Comparison of ENCODE assay signal across 13 cellular contexts in the genomic region with DNA sequence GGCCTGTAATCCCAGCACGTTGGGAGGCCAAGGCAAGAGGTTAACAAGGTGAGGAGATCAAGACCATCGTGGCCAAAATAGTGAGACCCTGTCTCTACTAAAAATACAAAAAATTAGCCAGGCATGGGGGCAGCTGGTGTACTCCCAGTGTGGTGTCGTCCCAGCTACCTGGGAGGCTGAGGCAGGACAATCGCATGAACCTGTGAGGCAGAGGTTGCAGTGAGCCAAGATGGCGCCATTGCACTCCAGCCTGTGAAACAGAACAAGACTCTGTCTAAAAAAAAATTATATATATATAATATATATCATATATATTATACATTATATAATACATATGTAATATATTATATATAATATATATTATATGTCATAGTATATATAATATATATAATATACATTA.
DNase-seq lines count a peak whose midpoint lies in the region; ATAC-seq and FAIRE-seq lines count a peak whose summit lies in the region.
"Had no signal": no experiment of that assay in that cellular context is flagged by ENCODE, and none has a peak within 500 bp of the region (broad histone marks: within the 10 kb centered on the region; RNA-seq: fewer than 3 reads in every experiment).

No MANE protein-coding gene starts in this region.

- no peak overlapping the region for H3K27ac Mint-ChIP-seq in activated naive CD4-positive, alpha-beta T cell treated with anti-CD3 and anti-CD28 coated beads, Interleukin-2, amount 10 ng/mL, durations not matched to agents 7 days and 5 days
- H3K27ac Mint-ChIP-seq: stimulated activated naive CD8-positive, alpha-beta T cell treated with anti-CD3 and anti-CD28 coated beads, Interleukin-15, Interleukin-2, amounts not matched to agents 100 ng/mL and 50 ng/mL, for 24 hours had no signal

- no peak overlapping the region for H3K4me3 Mint-ChIP-seq in activated naive CD4-positive, alpha-beta T cell treated with anti-CD3 and anti-CD28 coated beads, Interleukin-2, amount 10 ng/mL, durations not matched to agents 7 days and 5 days
- H3K4me3 Mint-ChIP-seq: stimulated activated naive CD8-positive, alpha-beta T cell treated with anti-CD3 and anti-CD28 coated beads, Interleukin-15, Interleukin-2, amounts not matched to agents 100 ng/mL and 50 ng/mL, for 24 hours had no signal

- no peaks in the 10 kb centered on the region for H3K27me3 Mint-ChIP-seq in activated naive CD4-positive, alpha-beta T cell treated with anti-CD3 and anti-CD28 coated beads, Interleukin-2, amount 10 ng/mL, durations not matched to agents 7 days and 5 days
- H3K27me3 Mint-ChIP-seq: stimulated activated naive CD8-positive, alpha-beta T cell treated with anti-CD3 and anti-CD28 coated beads, Interleukin-15, Interleukin-2, amounts not matched to agents 100 ng/mL and 50 ng/mL, for 24 hours had no signal

- no peak for FAIRE-seq in RCC 7860 (lab: Jason Lieb, UNC)
- FAIRE-seq: G401.6 had no signal

- ATAC-seq in left ventricle myocardium superior: peak; percentile 65
- no peak for ATAC-seq in HG02763 (IDR thresholded peaks at IDR 0.05; ENCODE audit: unreplicated experiment)

- H3K36me3 Mint-ChIP-seq in activated naive CD4-positive, alpha-beta T cell treated with anti-CD3 and anti-CD28 coated beads, Interleukin-2, amount 10 ng/mL, durations not matched to agents 7 days and 5 days: no peaks in the 10 kb centered on the region

- H3K9me3 Mint-ChIP-seq in activated naive CD4-positive, alpha-beta T cell treated with anti-CD3 and anti-CD28 coated beads, Interleukin-2, amount 10 ng/mL, durations not matched to agents 7 days and 5 days: peaks cover 13% of the 10 kb centered on the region

- no peaks in the 10 kb centered on the region for H3K4me1 Mint-ChIP-seq in activated naive CD4-positive, alpha-beta T cell treated with anti-CD3 and anti-CD28 coated beads, Interleukin-2, amount 10 ng/mL, durations not matched to agents 7 days and 5 days

- peak; percentile 24 for DNase-seq in activated naive CD4-positive, alpha-beta T cell treated with anti-CD3 and anti-CD28 coated beads, Interleukin-2, amount 10 ng/mL, durations not matched to agents 7 days and 5 days
- no peak for DNase-seq in activated naive CD4-positive, alpha-beta T cell (lab: John Stamatoyannopoulos, UW)
- DNase-seq in RCC 7860 (ENCODE audit: low spot score) (peak; percentile 45), left ventricle myocardium superior (no peak), superior temporal gyrus (ENCODE audit: extremely low spot score) (peak; percentile 48), SIG-M5 treated with dmso at 0.1 percent for 504 hours (lab: John Stamatoyannopoulos, UW; ENCODE audit: unreplicated experiment) (no peak), NCI-H2196 (lab: John Stamatoyannopoulos, UW; ENCODE audit: unreplicated experiment) (no peak)
- DNase-seq: hypothalamus, NCI-H774, T-helper 1 cell had no signal

- intact Hi-C loops in left ventricle myocardium superior (cut with micrococcal nuclease): no loop called here

- CTCF ChIA-PET in activated naive CD4-positive, alpha-beta T cell treated with anti-CD3 and anti-CD28 coated beads, Interleukin-2, amount 10 ng/mL, durations not matched to agents 7 days and 5 days (lab: Charles Lee): no interaction called here

Comparison
In these comparisons a context has a peak if more than half of its experiments do, and no peak if none do; other contexts are left out.
1. DNase-seq: peak in activated naive CD4-positive, alpha-beta T cell treated with anti-CD3 and anti-CD28 coated beads, Interleukin-2, amount 10 ng/mL, durations not matched to agents 7 days and 5 days (single experiment), RCC 7860 (single experiment) and superior temporal gyrus (single experiment); none in activated naive CD4-positive, alpha-beta T cell (0 of 4), left ventricle myocardium superior (single experiment), SIG-M5 treated with dmso at 0.1 percent for 504 hours (single experiment) and NCI-H2196 (single experiment).